Comparison of ENCODE assay signal across 14 cellular contexts in the genomic region with DNA sequence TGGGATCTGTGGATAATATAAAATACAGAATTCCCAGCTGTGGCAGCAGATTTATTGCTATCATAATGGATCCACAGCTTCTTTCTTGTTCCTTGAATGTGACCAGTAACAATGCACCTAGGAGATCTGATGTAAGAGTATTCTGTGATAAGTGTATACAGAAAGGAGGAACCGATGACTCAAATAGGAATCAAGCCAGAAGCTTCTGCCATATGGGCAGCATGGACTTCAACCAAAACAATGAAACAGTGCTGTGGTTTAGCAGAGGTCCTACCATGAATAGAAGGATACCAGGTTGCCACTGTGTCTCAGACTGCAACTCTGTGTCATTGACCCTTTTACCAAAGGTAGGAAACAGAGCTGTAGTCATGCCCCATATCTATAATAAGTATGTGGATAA.
DNase-seq lines count a peak whose midpoint lies in the region; ATAC-seq and TF ChIP-seq lines count a peak whose summit lies in the region.
"Had no signal": no experiment of that assay in that cellular context is flagged by ENCODE, and none has a peak within 500 bp of the region (broad histone marks: within the 10 kb centered on the region; RNA-seq: fewer than 3 reads in every experiment).

No MANE protein-coding gene starts in this region.

- H3K27ac ChIP-seq in A673 (ENCODE audit: low read depth, low read length, poor library complexity, severe bottlenecking): no peak overlapping the region
- H3K27ac ChIP-seq: gastrocnemius medialis, left ventricle myocardium inferior, neutrophil had no signal

- CTCF ChIA-PET in A673 (lab: Charles Lee): no interaction called here

- POLR2A ChIA-PET in A673 (lab: Charles Lee; ENCODE audit: low non-redundant PET): no interaction called here

- no peaks in the 10 kb centered on the region for H3K4me1 ChIP-seq in A673 (ENCODE audit: insufficient read depth, low read length, poor library complexity, severe bottlenecking)
- H3K4me1 ChIP-seq: gastrocnemius medialis, left ventricle myocardium inferior had no signal

- intact Hi-C loops in A673 (cut with micrococcal nuclease; ENCODE audit: unreplicated experiment): no loop called here

- no peak overlapping the region for H3K4me3 ChIP-seq in A673 (ENCODE audit: low read depth, low read length, poor library complexity, severe bottlenecking)
- H3K4me3 ChIP-seq: gastrocnemius medialis, left ventricle myocardium inferior had no signal

- BruUV-seq in A673 (replicated peaks; lab: Mats Ljungman, UMichigan): no TSS peak

- ATAC-seq in HG02870 (IDR thresholded peaks at IDR 0.05; ENCODE audit: unreplicated experiment): peak; percentile 53
- no peak for ATAC-seq in HG02852 (IDR thresholded peaks at IDR 0.05; ENCODE audit: unreplicated experiment)
- ATAC-seq: gastrocnemius medialis, SK-N-SH treated with all-trans-retinoic acid at 6 μM for 48 hours had no signal

- no peak for TF ChIP-seq CTCF in A673 (conservative IDR thresholded peaks at IDR 0.05; ENCODE audit: low read depth, low read length)

- H3K36me3 ChIP-seq in A673 (ENCODE audit: insufficient read depth, low read length, poor library complexity, severe bottlenecking): no peaks in the 10 kb centered on the region
- H3K36me3 ChIP-seq: gastrocnemius medialis, left ventricle myocardium inferior, neutrophil had no signal

- DNase-seq in EL: peak; percentile 49
- DNase-seq in amniotic epithelial cell (ENCODE audit: low read depth): peak; percentile 49
- DNase-seq in hepatic stellate cell (ENCODE audit: low spot score): peak; percentile 22
- no peak for DNase-seq in A673 (ENCODE audit: low spot score)
- no peak for DNase-seq in NCI-H1048 (lab: John Stamatoyannopoulos, UW)
- no peak for DNase-seq in NCI-H1417 (lab: John Stamatoyannopoulos, UW)
- DNase-seq: cerebellar nuclear complex, gastrocnemius medialis, left ventricle myocardium inferior, MV-4-11 had no signal

- no peaks in the 10 kb centered on the region for H3K9me3 ChIP-seq in A673 (ENCODE audit: low read depth, low read length, poor library complexity, severe bottlenecking)
- H3K9me3 ChIP-seq: gastrocnemius medialis, left ventricle myocardium inferior, neutrophil had no signal

- peaks cover 14% of the 10 kb centered on the region for H3K27me3 ChIP-seq in A673 (replicated peaks; ENCODE audit: insufficient read depth, low read depth, low read length, poor library complexity)
- H3K27me3 ChIP-seq: gastrocnemius medialis, neutrophil had no signal

Comparison
In these comparisons a context has a peak if more than half of its experiments do, and no peak if none do; other contexts are left out.
1. DNase-seq: peak in EL (single experiment), amniotic epithelial cell (single experiment) and hepatic stellate cell (single experiment); none in A673 (single experiment), NCI-H1048 (single experiment) and NCI-H1417 (0 of 3).